10 cellular contexts compared by ENCODE assay signal in the genomic region with DNA sequence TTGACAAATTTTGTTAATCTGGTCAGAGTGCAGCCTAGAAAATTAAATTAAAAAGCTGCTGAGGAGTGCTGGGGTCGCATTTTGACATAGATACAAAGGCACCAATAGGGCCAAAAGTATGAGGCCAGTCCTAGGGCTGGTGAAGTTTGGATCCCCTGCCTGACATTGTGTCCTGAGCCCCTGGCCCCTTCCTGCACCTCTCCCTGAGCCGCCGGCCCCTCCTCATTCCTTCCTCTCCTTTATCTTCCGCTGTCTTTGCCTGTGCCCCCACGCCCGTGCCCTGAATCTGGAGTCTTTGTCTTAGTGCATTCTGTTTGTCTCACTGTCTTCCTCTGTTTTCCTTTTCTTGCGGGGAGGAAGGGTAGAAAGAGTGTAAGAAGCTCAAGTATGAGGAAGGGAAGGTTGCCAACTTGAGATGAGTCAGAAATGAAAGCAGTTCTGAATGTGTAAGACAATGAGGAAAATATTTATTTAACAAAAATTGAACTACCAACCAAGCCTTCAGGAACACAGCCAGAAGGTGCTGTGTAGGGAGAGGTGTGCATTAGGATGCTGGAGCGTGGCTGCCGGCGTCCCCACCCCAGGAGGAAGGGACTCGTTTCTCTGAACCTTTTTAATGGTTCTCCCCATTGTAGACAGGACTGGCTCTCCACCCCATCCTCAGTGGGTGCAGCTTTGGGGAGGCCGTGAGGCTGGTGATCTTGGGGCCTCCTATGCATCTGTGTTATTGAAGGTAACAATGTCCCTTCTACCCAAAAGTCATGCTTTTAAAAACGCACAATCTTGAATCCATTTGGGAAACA.
DNase-seq lines count a peak whose midpoint lies in the region; FAIRE-seq and TF ChIP-seq lines count a peak whose summit lies in the region.
"Had no signal": no experiment of that assay in that cellular context is flagged by ENCODE, and none has a peak within 500 bp of the region (broad histone marks: within the 10 kb centered on the region; RNA-seq: fewer than 3 reads in every experiment).

No MANE protein-coding gene starts in this region.

- FAIRE-seq in frontal cortex (lab: Jason Lieb, UNC): no peak

- no peak overlapping the region for H3K27ac ChIP-seq in neural progenitor cell
- no peak overlapping the region for H3K27ac ChIP-seq in CD4-positive, alpha-beta memory T cell (ENCODE audit: low read depth, low read length)

- H3F3A ChIP-seq in neural progenitor cell (ENCODE audit: low read depth): no peaks in the 10 kb centered on the region

- peak; percentile 75 for DNase-seq in AG09309 (ENCODE audit: low read depth)
- peak; percentile 83 for DNase-seq in LNCaP clone FGC (ENCODE audit: low read depth)
- DNase-seq in epithelial cell of esophagus (ENCODE audit: low read depth): peak; percentile 88
- DNase-seq in neural progenitor cell (ENCODE audit: low spot score): peak; percentile 48
- no peak for DNase-seq in RKO (ENCODE audit: low spot score)
- DNase-seq in CD4-positive, alpha-beta memory T cell: no peak
- DNase-seq in activated gamma-delta T cell (lab: John Stamatoyannopoulos, UW): no peak
- DNase-seq in frontal cortex (ENCODE audit: low spot score in 2 of 2): no peak
- DNase-seq: activated CD8-positive, alpha-beta T cell treated with anti-CD3 and anti-CD28 coated beads, Interleukin-2, amount 10 ng/mL, durations not matched to agents 7 days and 5 days; stimulated activated CD8-positive, alpha-beta memory T cell treated with anti-CD3 and anti-CD28 coated beads, Interleukin-4, amount 100 ng/mL, for 48 hours had no signal

- no peaks in the 10 kb centered on the region for H3K9me3 ChIP-seq in neural progenitor cell (ENCODE audit: low read depth)
- no peaks in the 10 kb centered on the region for H3K9me3 ChIP-seq in CD4-positive, alpha-beta memory T cell (ENCODE audit: control insufficient read depth in 1 of 2, low read length in 2 of 2)

- H3K27me3 Mint-ChIP-seq in neural progenitor cell (ENCODE audit: insufficient read depth, low read depth): no peaks in the 10 kb centered on the region
- H3K27me3 Mint-ChIP-seq in CD4-positive, alpha-beta memory T cell: peaks cover 3 to 6% of the 10 kb centered on the region in 2 donors

- H3K4me1 ChIP-seq in neural progenitor cell: peaks cover 13% of the 10 kb centered on the region
- no peaks in the 10 kb centered on the region for H3K4me1 ChIP-seq in CD4-positive, alpha-beta memory T cell (ENCODE audit: insufficient read depth, low read length)

- intact Hi-C loops in CD4-positive, alpha-beta memory T cell (cut with micrococcal nuclease): no loop called here

- H3K36me3 ChIP-seq in neural progenitor cell: no peaks in the 10 kb centered on the region
- no peaks in the 10 kb centered on the region for H3K36me3 ChIP-seq in CD4-positive, alpha-beta memory T cell (ENCODE audit: insufficient read depth, low read length)

- peak overlapping the region; percentile 54 for H3K4me2 ChIP-seq in neural progenitor cell

- H3K4me1 Mint-ChIP-seq in neural progenitor cell: peaks cover 25% of the 10 kb centered on the region
- peaks cover 0 to 4% (median 2%) of the 10 kb centered on the region in 4 donors for H3K4me1 Mint-ChIP-seq in CD4-positive, alpha-beta memory T cell

- CTCF ChIA-PET in CD4-positive, alpha-beta memory T cell (lab: Charles Lee; ENCODE audit: partially characterized antibody): interaction anchor here (1.5 to 2.5 kb wide), 2 partner anchors 41 to 145 kb away, joined by 4 to 5 read pairs; no protein-coding TSS in a partner anchor

- H3K27ac Mint-ChIP-seq in neural progenitor cell: peak overlapping the region; percentile 27
- no peak overlapping the region for H3K27ac Mint-ChIP-seq in CD4-positive, alpha-beta memory T cell
- H3K27ac Mint-ChIP-seq: activated CD8-positive, alpha-beta T cell treated with anti-CD3 and anti-CD28 coated beads, Interleukin-2, amount 10 ng/mL, durations not matched to agents 7 days and 5 days had no signal

- no peak overlapping the region for H3K4me3 ChIP-seq in AG09309 (ENCODE audit: control insufficient read depth, low read depth, low read length)
- no peak overlapping the region for H3K4me3 ChIP-seq in LNCaP clone FGC (ENCODE audit: low read depth, low read length)
- H3K4me3 ChIP-seq in epithelial cell of esophagus (ENCODE audit: low read length): no peak overlapping the region
- no peak overlapping the region for H3K4me3 ChIP-seq in neural progenitor cell
- no peak overlapping the region for H3K4me3 ChIP-seq in CD4-positive, alpha-beta memory T cell (ENCODE audit: low read length in 2 of 2)

- H4K20me1 ChIP-seq in neural progenitor cell (ENCODE audit: low read depth): peaks cover 28% of the 10 kb centered on the region

- H3K36me3 Mint-ChIP-seq in neural progenitor cell: peaks cover 2% of the 10 kb centered on the region
- H3K36me3 Mint-ChIP-seq in CD4-positive, alpha-beta memory T cell: no peaks in the 10 kb centered on the region

- POLR2A ChIA-PET in CD4-positive, alpha-beta memory T cell (lab: Charles Lee; ENCODE audit: partially characterized antibody): no interaction called here

- H3K9me3 Mint-ChIP-seq in neural progenitor cell: no peaks in the 10 kb centered on the region
- H3K9me3 Mint-ChIP-seq in CD4-positive, alpha-beta memory T cell: no peaks in the 10 kb centered on the region

- no peak for TF ChIP-seq CTCF in AG09309 (IDR thresholded peaks at IDR 0.05; ENCODE audit: control insufficient read depth, insufficient read depth, low read depth, low read length, missing control alignments)
- TF ChIP-seq CTCF in LNCaP clone FGC (IDR thresholded peaks at IDR 0.05; ENCODE audit: control insufficient read depth, extremely low read depth, insufficient read depth): no peak
- TF ChIP-seq CTCF in epithelial cell of esophagus (IDR thresholded peaks at IDR 0.05; ENCODE audit: insufficient read depth, low read depth, low read length, missing control alignments): no peak
- TF ChIP-seq CTCF in neural progenitor cell (IDR thresholded peaks at IDR 0.05): no peak

- no peaks in the 10 kb centered on the region for H3K79me2 ChIP-seq in neural progenitor cell (ENCODE audit: low read depth)

- H2AFZ ChIP-seq in neural progenitor cell (replicated peaks): no peak overlapping the region

- no peak overlapping the region for H3K9ac ChIP-seq in neural progenitor cell

- no peaks in the 10 kb centered on the region for H3K27me3 ChIP-seq in neural progenitor cell
- H3K27me3 ChIP-seq in CD4-positive, alpha-beta memory T cell (ENCODE audit: insufficient read depth, low read length): no peaks in the 10 kb centered on the region

- H3K4me3 Mint-ChIP-seq in neural progenitor cell: no peak overlapping the region
- H3K4me3 Mint-ChIP-seq in CD4-positive, alpha-beta memory T cell: no peak overlapping the region
- H3K4me3 Mint-ChIP-seq: activated CD8-positive, alpha-beta T cell treated with anti-CD3 and anti-CD28 coated beads, Interleukin-2, amount 10 ng/mL, durations not matched to agents 7 days and 5 days had no signal

Comparison
In these comparisons a context has a peak if more than half of its experiments do, and no peak if none do; other contexts are left out.
1. DNase-seq: peak in AG09309 (single experiment), LNCaP clone FGC (single experiment), epithelial cell of esophagus (single experiment) and neural progenitor cell (single experiment); none in RKO (single experiment), CD4-positive, alpha-beta memory T cell (0 of 5), activated gamma-delta T cell (single experiment) and frontal cortex (0 of 2).